18 cellular contexts compared by ENCODE assay signal in the genomic region with DNA sequence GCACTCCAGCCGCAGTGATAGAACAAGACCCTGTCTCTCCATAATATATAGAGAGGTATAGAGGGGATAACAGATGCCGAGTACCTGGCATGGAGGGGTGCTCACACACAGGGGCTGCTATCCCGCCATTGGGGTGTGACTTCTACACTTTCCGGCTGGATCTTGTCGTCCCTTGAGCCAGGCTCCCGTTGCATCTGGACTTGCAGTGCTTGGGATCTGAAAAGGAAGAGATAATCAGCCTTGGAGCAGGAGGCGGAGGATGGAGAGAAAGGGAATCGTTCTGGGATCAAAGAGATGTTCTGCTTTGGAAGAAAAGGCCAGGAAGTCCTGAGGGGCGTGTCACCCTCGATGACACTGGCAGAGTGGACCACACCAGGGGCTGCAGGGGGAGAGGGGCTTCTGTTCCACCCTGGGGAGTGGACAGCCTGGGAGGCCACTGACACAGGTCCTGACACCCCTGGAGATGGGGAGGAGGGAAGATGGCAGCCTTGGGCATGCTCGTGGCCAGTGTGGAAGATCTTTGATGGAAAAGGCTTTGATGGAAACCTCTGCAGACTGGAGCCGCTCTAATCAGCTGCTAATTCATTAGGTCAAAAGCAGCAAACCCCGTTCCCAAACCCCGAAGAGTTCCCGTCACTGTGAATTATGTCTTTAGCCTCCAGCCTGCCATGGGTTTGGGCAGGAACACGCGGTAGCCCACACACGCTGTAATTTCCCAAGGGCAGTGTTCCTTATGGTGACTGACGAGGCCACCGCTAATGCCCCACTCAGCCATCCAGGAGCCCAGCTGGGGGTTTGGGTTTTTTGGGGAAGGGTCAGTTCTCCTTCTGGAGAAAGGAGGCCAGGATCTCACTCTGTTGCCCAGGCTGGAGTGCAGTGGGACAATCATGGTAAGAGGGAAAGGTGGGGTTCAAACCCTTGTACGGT.
A peak's percentile ranks its signal among the peaks of the same experiment; 100 is the strongest.
DNase-seq lines count a peak whose midpoint lies in the region; ATAC-seq, FAIRE-seq and TF ChIP-seq lines count a peak whose summit lies in the region.
"Had no signal": no experiment of that assay in that cellular context is flagged by ENCODE, and none has a peak within 500 bp of the region (broad histone marks: within the 10 kb centered on the region; RNA-seq: fewer than 3 reads in every experiment).

No MANE protein-coding gene starts in this region.

- no peaks in the 10 kb centered on the region for H3K9me3 ChIP-seq in K562 (replicated peaks; ENCODE audit: control insufficient read depth, insufficient read depth, low read depth, low read length)
- H3K9me3 ChIP-seq: esophagus squamous epithelium, pancreas had no signal

- no peaks in the 10 kb centered on the region for H3K27me3 ChIP-seq in K562 (ENCODE audit: control insufficient read depth in 2 of 2, insufficient read depth in 2 of 2, low read length in 2 of 2)
- H3K27me3 ChIP-seq: pancreas, SJSA1 had no signal

- no peaks in the 10 kb centered on the region for H3K79me2 ChIP-seq in K562 (ENCODE audit: control insufficient read depth, insufficient read depth, low read length)

- peaks cover 47 to 54% of the 10 kb centered on the region in 2 experiments for H3K4me1 ChIP-seq in K562 (replicated peaks in 1 of 2; ENCODE audit: control insufficient read depth in 2 of 2, insufficient read depth in 2 of 2, low read length in 2 of 2)
- H3K4me1 ChIP-seq: pancreas had no signal

- H3K4me3 ChIP-seq in K562: no peak overlapping the region
- H3K4me3 ChIP-seq: esophagus squamous epithelium, pancreas, SJSA1, smooth muscle cell had no signal

- TF ChIP-seq EP300 in K562 (IDR thresholded peaks at IDR 0.05; ENCODE audit: low read length): no peak

- H3K9me3 Mint-ChIP-seq in T-helper 1 cell treated with Interleukin-12 subunit alpha and Interleukin-12 subunit beta and Interleukin-4 antibody, amounts not matched to agents 30 μg/mL and 1 μg/mL, for 36 hours: no peaks in the 10 kb centered on the region

- H3K27ac ChIP-seq in RWPE1: peak overlapping the region; percentile 92
- peak overlapping the region; percentile 4; the same call in 1 of the 3 replicates for H3K27ac ChIP-seq in K562 (ENCODE audit: extremely low read depth, low read depth, low read length)
- H3K27ac ChIP-seq: 22Rv1, esophagus squamous epithelium, KMS-11, pancreas, SJSA1 had no signal

- no peak for TF ChIP-seq RAD21 in K562 (CRISPR knock-in tag; conservative IDR thresholded peaks at IDR 0.05 in 1 of 2, IDR thresholded peaks at IDR 0.05 in 1 of 2)

- 0 out of 3 replicates have a peak, but pooled peaks cover 6% of the 10 kb centered on the region for H3K36me3 ChIP-seq in K562 (ENCODE audit: control insufficient read depth, insufficient read depth, low read length)
- H3K36me3 ChIP-seq: esophagus squamous epithelium, pancreas, SJSA1 had no signal

- no peaks in the 10 kb centered on the region for H3K9me1 ChIP-seq in K562 (ENCODE audit: control insufficient read depth, insufficient read depth, low read length)

- peak overlapping the region in 1 of 2 experiments; percentile 47; a peak in 1 of 4 replicates for H3K9ac ChIP-seq in K562 (ENCODE audit: insufficient read depth in 1 of 2, low read depth in 2 of 2, low read length in 2 of 2)
- H3K9ac ChIP-seq: KMS-11 had no signal

- no peak for ATAC-seq in K562
- no peak for ATAC-seq in HG03342 (IDR thresholded peaks at IDR 0.05; ENCODE audit: unreplicated experiment)
- ATAC-seq: HCT116, pancreas had no signal

- POLR2A ChIA-PET in RWPE1 (lab: Yijun Ruan, JAX; ENCODE audit: low non-redundant PET): no interaction called here
- POLR2A ChIA-PET in K562 (lab: Yijun Ruan, JAX): interaction anchor here (0.5 kb wide), 1 partner anchor 402 kb away, joined by 4 read pairs; no protein-coding TSS in a partner anchor

- H4K20me1 ChIP-seq in K562 (replicated peaks; ENCODE audit: control insufficient read depth, insufficient read depth, low read length): no peaks in the 10 kb centered on the region

- H3K4me2 ChIP-seq in K562 (ENCODE audit: insufficient read depth, low read length): no peak overlapping the region
- H3K4me2 ChIP-seq: KMS-11, smooth muscle cell had no signal

- intact Hi-C loops in K562 (cut with micrococcal nuclease) (loop anchor here (5.0 kb wide), 1 partner anchor 84 kb away; a partner anchor contains a TSS), posterior vena cava (cut with DNase I) (no loop called here)

- peaks cover 63% of the 10 kb centered on the region for H3K4me1 Mint-ChIP-seq in T-helper 1 cell treated with Interleukin-12 subunit alpha and Interleukin-12 subunit beta and Interleukin-4 antibody, amounts not matched to agents 30 μg/mL and 1 μg/mL, for 36 hours (ENCODE audit: low read depth)

- FAIRE-seq in K562 (lab: Jason Lieb, UNC): no peak
- FAIRE-seq: pancreas, TTC549 had no signal

- no TSS peak for BruUV-seq in K562 (replicated peaks; lab: Mats Ljungman, UMichigan)

- peak overlapping the region; percentile 62; the same call in 1 of the 2 replicates for H2AFZ ChIP-seq in K562 (ENCODE audit: low read depth, low read length)

- 83% methylated on average over 20 of the region's 21 CpGs for WGBS in K562 (ENCODE audit: insufficient coverage, low coverage, missing lambda C conversion rate)

- H3K4me3 Mint-ChIP-seq in T-helper 1 cell treated with Interleukin-12 subunit alpha and Interleukin-12 subunit beta and Interleukin-4 antibody, amounts not matched to agents 30 μg/mL and 1 μg/mL, for 36 hours: no peak overlapping the region
- H3K4me3 Mint-ChIP-seq: CD14-positive monocyte had no signal

- CTCF ChIA-PET in RWPE1 (lab: Yijun Ruan, JAX) (interaction anchor here (0.5 to 1.1 kb wide), 2 partner anchors 240 to 361 kb away, joined by 3 read pairs; no protein-coding TSS in a partner anchor), K562 (lab: Yijun Ruan, JAX; ENCODE audit: low intra/inter-chr PET ratio) (no interaction called here)

- TF ChIP-seq CTCF in RWPE1 (conservative IDR thresholded peaks at IDR 0.05; ENCODE audit: low read depth): no peak
- no peak for TF ChIP-seq CTCF in K562 (IDR thresholded peaks at IDR 0.05 in 2 of 3, conservative IDR thresholded peaks at IDR 0.05 in 1 of 3; ENCODE audit: insufficient read depth in 2 of 3, low read depth in 1 of 3, low read length in 3 of 3)

- H3K27ac Mint-ChIP-seq in T-helper 1 cell treated with Interleukin-12 subunit alpha and Interleukin-12 subunit beta and Interleukin-4 antibody, amounts not matched to agents 30 μg/mL and 1 μg/mL, for 36 hours: peak overlapping the region; percentile 66

- in situ Hi-C loops in K562 (cut with MboI): no loop called here

- TF ChIP-seq POLR2A in K562 (conservative IDR thresholded peaks at IDR 0.05): no peak

- no peaks in the 10 kb centered on the region for H3K27me3 Mint-ChIP-seq in T-helper 1 cell treated with Interleukin-12 subunit alpha and Interleukin-12 subunit beta and Interleukin-4 antibody, amounts not matched to agents 30 μg/mL and 1 μg/mL, for 36 hours (ENCODE audit: low read depth)

- H3K36me3 Mint-ChIP-seq in T-helper 1 cell treated with Interleukin-12 subunit alpha and Interleukin-12 subunit beta and Interleukin-4 antibody, amounts not matched to agents 30 μg/mL and 1 μg/mL, for 36 hours (ENCODE audit: low read depth): peaks cover 54% of the 10 kb centered on the region
- H3K36me3 Mint-ChIP-seq: CD14-positive monocyte had no signal

- DNase-seq in T-helper 1 cell (no peak), RWPE1 (ENCODE audit: low spot score) (no peak), K562 (ENCODE audit: extremely low read depth in 1 of 4, low spot score in 3 of 4) (no peak), posterior vena cava (ENCODE audit: low spot score) (peak; percentile 67), GOT3 (lab: John Stamatoyannopoulos, UW) (no peak), Kasumi-1 (lab: John Stamatoyannopoulos, UW) (no peak)
- DNase-seq: esophagus squamous epithelium, NCI-H1417 had no signal

TF ChIP-seq in K562, 482 proteins besides CTCF, POLR2A, EP300 and RAD21:
- TF ChIP-seq NR2C1 (IDR thresholded peaks at IDR 0.05): no peak
- no peak for TF ChIP-seq NR2C1 (tag; IDR thresholded peaks at IDR 0.05)
- peak; percentile 8 for TF ChIP-seq WHSC1 (IDR thresholded peaks at IDR 0.05; ENCODE audit: low read length)
- TF ChIP-seq, protein P1, sequence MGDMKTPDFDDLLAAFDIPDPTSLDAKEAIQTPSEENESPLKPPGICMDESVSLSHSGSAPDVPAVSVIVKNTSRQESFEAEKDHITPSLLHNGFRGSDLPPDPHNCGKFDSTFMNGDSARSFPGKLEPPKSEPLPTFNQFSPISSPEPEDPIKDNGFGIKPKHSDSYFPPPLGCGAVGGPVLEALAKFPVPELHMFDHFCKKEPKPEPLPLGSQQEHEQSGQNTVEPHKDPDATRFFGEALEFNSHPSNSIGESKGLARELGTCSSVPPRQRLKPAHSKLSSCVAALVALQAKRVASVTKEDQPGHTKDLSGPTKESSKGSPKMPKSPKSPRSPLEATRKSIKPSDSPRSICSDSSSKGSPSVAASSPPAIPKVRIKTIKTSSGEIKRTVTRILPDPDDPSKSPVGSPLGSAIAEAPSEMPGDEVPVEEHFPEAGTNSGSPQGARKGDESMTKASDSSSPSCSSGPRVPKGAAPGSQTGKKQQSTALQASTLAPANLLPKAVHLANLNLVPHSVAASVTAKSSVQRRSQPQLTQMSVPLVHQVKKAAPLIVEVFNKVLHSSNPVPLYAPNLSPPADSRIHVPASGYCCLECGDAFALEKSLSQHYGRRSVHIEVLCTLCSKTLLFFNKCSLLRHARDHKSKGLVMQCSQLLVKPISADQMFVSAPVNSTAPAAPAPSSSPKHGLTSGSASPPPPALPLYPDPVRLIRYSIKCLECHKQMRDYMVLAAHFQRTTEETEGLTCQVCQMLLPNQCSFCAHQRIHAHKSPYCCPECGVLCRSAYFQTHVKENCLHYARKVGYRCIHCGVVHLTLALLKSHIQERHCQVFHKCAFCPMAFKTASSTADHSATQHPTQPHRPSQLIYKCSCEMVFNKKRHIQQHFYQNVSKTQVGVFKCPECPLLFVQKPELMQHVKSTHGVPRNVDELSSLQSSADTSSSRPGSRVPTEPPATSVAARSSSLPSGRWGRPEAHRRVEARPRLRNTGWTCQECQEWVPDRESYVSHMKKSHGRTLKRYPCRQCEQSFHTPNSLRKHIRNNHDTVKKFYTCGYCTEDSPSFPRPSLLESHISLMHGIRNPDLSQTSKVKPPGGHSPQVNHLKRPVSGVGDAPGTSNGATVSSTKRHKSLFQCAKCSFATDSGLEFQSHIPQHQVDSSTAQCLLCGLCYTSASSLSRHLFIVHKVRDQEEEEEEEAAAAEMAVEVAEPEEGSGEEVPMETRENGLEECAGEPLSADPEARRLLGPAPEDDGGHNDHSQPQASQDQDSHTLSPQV (IDR thresholded peaks at IDR 0.05): 0 out of 2 replicates have a peak, but pooled peaks have one; percentile 7
